Comparison of ENCODE assay signal across 1 cellular context in the genomic region with DNA sequence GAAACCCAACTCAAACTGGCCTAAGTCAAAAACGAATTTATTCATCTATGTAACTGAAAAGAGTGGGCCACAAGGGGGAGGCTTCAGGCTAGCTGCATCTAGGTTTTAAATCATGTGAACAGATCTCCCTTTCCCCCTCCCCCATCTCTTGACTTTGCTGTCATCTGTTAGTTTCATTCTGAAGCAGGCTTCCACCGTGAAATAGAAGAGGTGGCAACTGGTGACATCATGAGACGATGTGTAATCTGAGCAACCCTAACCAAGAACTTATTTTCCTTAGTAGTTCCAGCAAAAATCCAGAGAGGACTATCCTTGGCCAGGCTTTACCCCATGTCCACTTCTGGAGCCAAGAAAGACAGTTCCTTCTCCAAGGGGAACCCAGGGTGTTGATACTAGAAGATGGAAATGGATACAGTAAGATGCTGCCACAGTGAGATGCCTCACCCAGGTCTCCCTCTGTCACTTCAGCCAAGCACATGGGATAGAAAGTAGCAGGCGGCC.
TF ChIP-seq lines count a peak whose summit lies in the region.

No MANE protein-coding gene starts in this region.

TF ChIP-seq in GM23338, 12 proteins besides CTCF, POLR2A, EP300 and RAD21 (continued from another document):
- TF ChIP-seq, protein P1, sequence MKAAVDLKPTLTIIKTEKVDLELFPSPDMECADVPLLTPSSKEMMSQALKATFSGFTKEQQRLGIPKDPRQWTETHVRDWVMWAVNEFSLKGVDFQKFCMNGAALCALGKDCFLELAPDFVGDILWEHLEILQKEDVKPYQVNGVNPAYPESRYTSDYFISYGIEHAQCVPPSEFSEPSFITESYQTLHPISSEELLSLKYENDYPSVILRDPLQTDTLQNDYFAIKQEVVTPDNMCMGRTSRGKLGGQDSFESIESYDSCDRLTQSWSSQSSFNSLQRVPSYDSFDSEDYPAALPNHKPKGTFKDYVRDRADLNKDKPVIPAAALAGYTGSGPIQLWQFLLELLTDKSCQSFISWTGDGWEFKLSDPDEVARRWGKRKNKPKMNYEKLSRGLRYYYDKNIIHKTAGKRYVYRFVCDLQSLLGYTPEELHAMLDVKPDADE (IDR thresholded peaks at IDR 0.05): no peak
